Comparison of ENCODE assay signal across 18 cellular contexts in the genomic region with DNA sequence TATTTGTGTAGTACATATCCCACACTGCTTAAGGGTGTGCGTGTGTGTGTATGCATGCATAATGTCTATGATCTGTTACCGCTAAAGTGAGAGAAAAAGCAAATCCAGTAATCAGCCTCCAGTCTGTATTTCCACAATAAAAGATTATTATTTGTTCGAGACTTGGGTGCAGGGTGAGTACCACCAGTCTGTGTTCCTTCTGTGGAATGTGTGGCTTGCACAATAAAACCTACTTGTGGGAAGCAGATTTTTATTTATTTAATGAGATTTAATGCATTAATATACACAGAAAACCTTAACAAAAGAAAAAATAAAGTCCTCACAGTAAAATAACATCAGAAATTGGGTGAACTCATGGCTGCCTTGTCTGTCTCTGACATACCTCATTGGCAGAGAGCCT.
"Had no signal": no experiment of that assay in that cellular context is flagged by ENCODE, and none has a peak within 500 bp of the region (broad histone marks: within the 10 kb centered on the region; RNA-seq: fewer than 3 reads in every experiment).

No MANE protein-coding gene starts in this region.

- H3K4me1 ChIP-seq: breast epithelium, stomach had no signal

- ATAC-seq: activated CD4-positive, CD25-positive, alpha-beta regulatory T cell treated with anti-CD3 and anti-CD28 coated beads, Interleukin-2, amount 50 U/mL, for 24 hours had no signal

- H3K4me3 ChIP-seq: breast epithelium, sigmoid colon, stomach, thoracic aorta had no signal

- H3K27ac ChIP-seq: breast epithelium, epithelial cell of prostate, stomach had no signal

- DNase-seq: activated CD4-positive, alpha-beta T cell treated with anti-CD3 and anti-CD28 coated beads, Interleukin-2, amount 50 U/mL, for 1 hour; activated CD8-positive, alpha-beta memory T cell treated with anti-CD3 and anti-CD28 coated beads for 24 hours; activated gamma-delta T cell treated with Interleukin-2 at 50 U/mL for 16 hours; activated naive CD8-positive, alpha-beta T cell treated with anti-CD3 and anti-CD28 coated beads for 36 hours; anterior cingulate cortex; dermis blood vessel endothelial cell; kidney glomerular epithelial cell; nephron progenitor cell; occipital lobe; sigmoid colon; stimulated activated CD4-positive, alpha-beta T cell treated with anti-CD3 and anti-CD28 coated beads, Interleukin-12 subunit alpha, Interleukin-12 subunit beta, amount 100 ng/mL, for 4 hours; stimulated activated CD4-positive, alpha-beta T cell treated with anti-CD3 and anti-CD28 coated beads, Interleukin-2, amount 100 ng/mL, for 24 hours; stomach; T-helper 9 cell had no signal

- H3K9me3 ChIP-seq: breast epithelium, sigmoid colon, stomach, thoracic aorta had no signal

- H3K36me3 ChIP-seq: breast epithelium, sigmoid colon, stomach, thoracic aorta had no signal

- H3K27me3 ChIP-seq: breast epithelium, sigmoid colon, stomach had no signal
